8 cellular contexts compared by ENCODE assay signal in genomic region chr14:100067971-100068959, GRCh38. TPM values are rescaled to one million over a fixed set of nuclear protein-coding genes. Genes with fewer than 3 reads are reported as not detected.
DNase-seq lines count a peak whose midpoint lies in the region; ATAC-seq, FAIRE-seq and TF ChIP-seq lines count a peak whose summit lies in the region.

No MANE protein-coding gene starts in this region.

- no peak for TF ChIP-seq CTCF in OCI-LY7 (conservative IDR thresholded peaks at IDR 0.05; ENCODE audit: low read length)
- no peak for TF ChIP-seq CTCF in Caco-2 (IDR thresholded peaks at IDR 0.05; ENCODE audit: insufficient read depth in 1 of 2, low read depth in 1 of 2, low read length in 1 of 2, severe bottlenecking in 1 of 2, unreplicated experiment in 1 of 2)
- no peak for TF ChIP-seq CTCF in neural progenitor cell (IDR thresholded peaks at IDR 0.05)

- peak overlapping the region; percentile 74 for H3K4me3 ChIP-seq in OCI-LY7 (ENCODE audit: low read depth, low read length, poor library complexity, severe bottlenecking)
- no peak overlapping the region for H3K4me3 ChIP-seq in Caco-2 (ENCODE audit: low read depth, low read length)
- H3K4me3 ChIP-seq in neural progenitor cell = no peak overlapping the region

- H3K4me2 ChIP-seq in OCI-LY7 (ENCODE audit: low read length) = peak overlapping the region; percentile 97
- H3K4me2 ChIP-seq in neural progenitor cell = no peak overlapping the region

- no peaks in the 10 kb centered on the region for H3F3A ChIP-seq in neural progenitor cell (ENCODE audit: low read depth)

- no peaks in the 10 kb centered on the region for H3K36me3 Mint-ChIP-seq in Caco-2 (ENCODE audit: insufficient read depth, unreplicated experiment)
- no peaks in the 10 kb centered on the region for H3K36me3 Mint-ChIP-seq in neural progenitor cell

- H3K27ac ChIP-seq in OCI-LY7 (ENCODE audit: low read depth, low read length, poor library complexity, severe bottlenecking) = peak overlapping the region; percentile 99
- H3K27ac ChIP-seq in neural progenitor cell = no peak overlapping the region

- CTCF ChIA-PET in OCI-LY7 (lab: Charles Lee; ENCODE audit: unreplicated experiment) (interaction anchor here (0.9 kb wide), 1 partner anchor 146 kb away, joined by 3 read pairs; no protein-coding TSS in a partner anchor), Caco-2 (lab: Charles Lee) (no interaction called here)

- BruUV-seq in OCI-LY7 (replicated peaks; lab: Mats Ljungman, UMichigan) (TSS peak; percentile 86), Caco-2 (replicated peaks; lab: Mats Ljungman, UMichigan) (no TSS peak)

- H3K36me3 ChIP-seq in OCI-LY7 (ENCODE audit: insufficient read depth, low read length) (peaks cover 26% of the 10 kb centered on the region; the same call in 1 of the 2 replicates), Caco-2 (ENCODE audit: control insufficient read depth, insufficient read depth, low read length) (no peaks in the 10 kb centered on the region), neural progenitor cell (no peaks in the 10 kb centered on the region)

- H3K9me2 ChIP-seq in OCI-LY7 (ENCODE audit: insufficient read depth, low read length) = no peaks in the 10 kb centered on the region

- H3K79me2 ChIP-seq in OCI-LY7 (ENCODE audit: insufficient read depth, low read depth, low read length) (peaks cover 81% of the 10 kb centered on the region), neural progenitor cell (ENCODE audit: low read depth) (peaks cover 20% of the 10 kb centered on the region)

- H3K27ac Mint-ChIP-seq in Caco-2 (ENCODE audit: unreplicated experiment) (no peak overlapping the region), neural progenitor cell (no peak overlapping the region)

- peak; percentile 98 for FAIRE-seq in GM12892 (lab: Jason Lieb, UNC)

- TF ChIP-seq POLR2A in GM12892 (IDR thresholded peaks at IDR 0.05; ENCODE audit: low read depth, low read length) = peak; percentile 64; the same call in 1 of the 2 replicates

- ATAC-seq in HG02840 (IDR thresholded peaks at IDR 0.05; ENCODE audit: low FRiP score, unreplicated experiment) (peak; percentile 28), left cardiac atrium (peak; percentile 62 to 66)

- POLR2A ChIA-PET in OCI-LY7 (lab: Charles Lee) (interaction anchor here (0.6 to 1.1 kb wide), 4 partner anchors 11 to 1221 kb away, joined by 3 to 6 read pairs (median 3); no protein-coding TSS in a partner anchor), Caco-2 (lab: Charles Lee) (no interaction called here)

- no peak overlapping the region for H3K9ac ChIP-seq in neural progenitor cell

- peaks cover 7% of the 10 kb centered on the region for H3K4me1 Mint-ChIP-seq in Caco-2 (ENCODE audit: low read depth, unreplicated experiment)
- H3K4me1 Mint-ChIP-seq in neural progenitor cell = peaks cover 23% of the 10 kb centered on the region

- no peaks in the 10 kb centered on the region for H3K9me3 ChIP-seq in OCI-LY7 (ENCODE audit: low read length)
- no peaks in the 10 kb centered on the region for H3K9me3 ChIP-seq in Caco-2
- no peaks in the 10 kb centered on the region for H3K9me3 ChIP-seq in neural progenitor cell (ENCODE audit: low read depth)

- H3K9me3 Mint-ChIP-seq in Caco-2 (ENCODE audit: unreplicated experiment) (no peaks in the 10 kb centered on the region), neural progenitor cell (no peaks in the 10 kb centered on the region)

- H4K20me1 ChIP-seq in OCI-LY7 (ENCODE audit: insufficient read depth, low read length) (no peaks in the 10 kb centered on the region), neural progenitor cell (ENCODE audit: low read depth) (peaks cover 62% of the 10 kb centered on the region)

- no peaks in the 10 kb centered on the region for H3K27me3 ChIP-seq in Caco-2 (replicated peaks; ENCODE audit: control insufficient read depth, insufficient read depth, low read length)
- H3K27me3 ChIP-seq in neural progenitor cell = no peaks in the 10 kb centered on the region

- no peak for DNase-seq in GM12892 (ENCODE audit: insufficient read length)
- peak; percentile 75 for DNase-seq in OCI-LY7 (ENCODE audit: low spot score)
- peak; percentile 68 to 79 for DNase-seq in activated T-helper 1 cell treated with anti-CD3 and anti-CD28 coated beads, Interleukin-2, amount 50 U/mL, for 16 hours (ENCODE audit: low read depth in 1 of 2, low spot score in 1 of 2)
- DNase-seq in left cardiac atrium = peak; percentile 67
- DNase-seq in stimulated activated CD4-positive, alpha-beta T cell treated with anti-CD3 and anti-CD28 coated beads, Interleukin-2, amount 100 ng/mL, for 24 hours = peak; percentile 87
- DNase-seq in Caco-2 = no peak
- no peak for DNase-seq in neural progenitor cell (ENCODE audit: low spot score)

- H3K27me3 Mint-ChIP-seq in Caco-2 (ENCODE audit: insufficient read depth, unreplicated experiment) = no peaks in the 10 kb centered on the region
- peaks cover 2% of the 10 kb centered on the region for H3K27me3 Mint-ChIP-seq in neural progenitor cell (ENCODE audit: insufficient read depth, low read depth)

- intact Hi-C loops in OCI-LY7 (cut with micrococcal nuclease; ENCODE audit: unreplicated experiment) (loop anchor here (5.0 to 10.0 kb wide), 4 partner anchors 89 to 583 kb away; partner anchors contain the start of genes CCNK, CYP46A1, DEGS2 and SETD3), left cardiac atrium (cut with DNase I) (no loop called here), Caco-2 (cut with micrococcal nuclease; ENCODE audit: unreplicated experiment) (no loop called here)

- H2AFZ ChIP-seq in OCI-LY7 (ENCODE audit: low read length) = peak overlapping the region; percentile 6; the same call in 1 of the 2 replicates
- no peak overlapping the region for H2AFZ ChIP-seq in neural progenitor cell (replicated peaks)

- H3K4me3 Mint-ChIP-seq in Caco-2 (ENCODE audit: unreplicated experiment) (no peak overlapping the region), neural progenitor cell (no peak overlapping the region)

- H3K4me1 ChIP-seq in OCI-LY7 (ENCODE audit: insufficient read depth, low read length, poor library complexity, severe bottlenecking) = peaks cover 97% of the 10 kb centered on the region
- no peaks in the 10 kb centered on the region for H3K4me1 ChIP-seq in Caco-2
- peaks cover 6% of the 10 kb centered on the region for H3K4me1 ChIP-seq in neural progenitor cell

RNA-seq across cellular contexts. Expression of gene EVL, which starts 3.0 kb away (rescaled TPM):
- polyA plus RNA-seq in GM12892 (2012; ENCODE audit: missing spikeins) = 149 TPM
- 154 and 206 TPM in 2 replicates for total RNA-seq in OCI-LY7 (2014; rRNA removed; shearing (Covaris generic))
- total RNA-seq in OCI-LY7 (2022) (298 and 324 TPM in 2 replicates), left cardiac atrium (10 to 100 TPM; 48.3 to 58.8 TPM), Caco-2 (2022) (14.2 and 16.4 TPM in 2 replicates), neural progenitor cell (ENCODE audit: low replicate concordance) (49.2 and 71.2 TPM in 2 replicates)

Comparison
In these comparisons a context has a peak if more than half of its experiments do, and no peak if none do; other contexts are left out.
1. DNase-seq: peak in OCI-LY7 (single experiment), activated T-helper 1 cell treated with anti-CD3 and anti-CD28 coated beads, Interleukin-2, amount 50 U/mL, for 16 hours (2 of 2), left cardiac atrium (single experiment) and stimulated activated CD4-positive, alpha-beta T cell treated with anti-CD3 and anti-CD28 coated beads, Interleukin-2, amount 100 ng/mL, for 24 hours (2 of 2); none in GM12892 (single experiment), Caco-2 (0 of 2) and neural progenitor cell (single experiment).